In genomic region chr5:101429241-101429640, GRCh38 we compare ENCODE assay signal across 27 cellular contexts.
A peak's percentile ranks its signal among the peaks of the same experiment; 100 is the strongest.
DNase-seq lines count a peak whose midpoint lies in the region; ATAC-seq and TF ChIP-seq lines count a peak whose summit lies in the region.
"Had no signal": no experiment of that assay in that cellular context is flagged by ENCODE, and none has a peak within 500 bp of the region (broad histone marks: within the 10 kb centered on the region; RNA-seq: fewer than 3 reads in every experiment).

No MANE protein-coding gene starts in this region.

- TF ChIP-seq CTCF in RWPE2 (IDR thresholded peaks at IDR 0.05; ENCODE audit: poor library complexity, severe bottlenecking) (no peak), fibroblast of pulmonary artery (IDR thresholded peaks at IDR 0.05; ENCODE audit: low read length, missing control alignments) (no peak)

- intact Hi-C loops in posterior vena cava (cut with DNase I): no loop called here

- peak; percentile 49 for DNase-seq in EH (ENCODE audit: low read depth)
- no peak for DNase-seq in RWPE2 (ENCODE audit: low spot score)
- peak; percentile 13 for DNase-seq in fibroblast of pulmonary artery (ENCODE audit: low read depth)
- peak; percentile 41 for DNase-seq in stromal cell of bone marrow (ENCODE audit: low read depth)
- DNase-seq in C1 segment of cervical spinal cord (lab: John Stamatoyannopoulos, UW): no peak
- no peak for DNase-seq in posterior vena cava (ENCODE audit: low spot score)
- DNase-seq: activated CD4-positive, alpha-beta T cell treated with anti-CD3 and anti-CD28 coated beads, Interleukin-2, amount 10 ng/mL, durations not matched to agents 7 days and 5 days; activated CD8-positive, alpha-beta memory T cell treated with anti-CD3 and anti-CD28 coated beads, Interleukin-2, amount 10 ng/mL, durations not matched to agents 7 days and 5 days; activated naive CD4-positive, alpha-beta T cell treated with anti-CD3 and anti-CD28 coated beads, Interleukin-2, amount 50 U/mL, for 16 hours; activated T-cell treated with anti-CD3 and anti-CD28 coated beads, Interleukin-2, amount 50 U/mL, for 72 hours; anterior cingulate cortex; caudate nucleus; DMS53; dorsolateral prefrontal cortex; foreskin melanocyte; GF-D8; H7; NCI-H1105; NCI-H2029; NCI-H2227 treated with DMSO at 0.1 percent for 48 hours; nucleus accumbens had no signal

- H3K27me3 ChIP-seq in RWPE2 (ENCODE audit: insufficient read depth, poor library complexity, severe bottlenecking): no peaks in the 10 kb centered on the region
- H3K27me3 ChIP-seq: dorsolateral prefrontal cortex, vagina had no signal

- no peaks in the 10 kb centered on the region for H3K4me1 ChIP-seq in RWPE2 (ENCODE audit: insufficient read depth, poor library complexity, severe bottlenecking)
- H3K4me1 ChIP-seq: vagina had no signal

- no peak overlapping the region for H3K27ac ChIP-seq in RWPE2 (ENCODE audit: poor library complexity, severe bottlenecking)
- H3K27ac ChIP-seq: dorsolateral prefrontal cortex, HL-60, SK-N-MC, vagina had no signal

- no peaks in the 10 kb centered on the region for H3K36me3 ChIP-seq in RWPE2 (ENCODE audit: low read depth)
- H3K36me3 ChIP-seq: vagina had no signal

- ATAC-seq in RWPE2 (ENCODE audit: low read depth) (0 out of 3 replicates have a peak, but pooled peaks have one; percentile 17), HG02610 (IDR thresholded peaks at IDR 0.05; ENCODE audit: unreplicated experiment) (no peak)
- ATAC-seq: activated CD8-positive, alpha-beta memory T cell treated with anti-CD3 and anti-CD28 coated beads, Interleukin-2, amount 10 ng/mL, durations not matched to agents 7 days and 5 days; activated T-cell treated with anti-CD3 and anti-CD28 coated beads, Interleukin-2, amount 50 U/mL, for 72 hours; stimulated activated effector memory CD8-positive, alpha-beta T cell treated with anti-CD3 and anti-CD28 coated beads, Interleukin-12 subunit alpha, Interleukin-12 subunit beta, amount 100 ng/mL, for 72 hours had no signal

- H3K4me3 ChIP-seq in RWPE2 (ENCODE audit: severe bottlenecking) (no peak overlapping the region), fibroblast of pulmonary artery (replicated peaks; ENCODE audit: low read depth, low read length) (no peak overlapping the region)
- H3K4me3 ChIP-seq: dorsolateral prefrontal cortex, SK-N-MC, smooth muscle cell, vagina had no signal

- no peaks in the 10 kb centered on the region for H3K9me3 ChIP-seq in RWPE2 (ENCODE audit: severe bottlenecking)
- H3K9me3 ChIP-seq: vagina had no signal

Comparison
In these comparisons a context has a peak if more than half of its experiments do, and no peak if none do; other contexts are left out.
1. DNase-seq: peak in EH (single experiment), fibroblast of pulmonary artery (single experiment) and stromal cell of bone marrow (single experiment); none in RWPE2 (single experiment), C1 segment of cervical spinal cord (0 of 14) and posterior vena cava (single experiment).